ENCODE assay signal across 16 cellular contexts in genomic region chr14:76153919-76154318, GRCh38. TPM values are rescaled to one million over a fixed set of nuclear protein-coding genes. Genes with fewer than 3 reads are reported as not detected.
A peak's percentile ranks its signal among the peaks of the same experiment; 100 is the strongest.
DNase-seq lines count a peak whose midpoint lies in the region; ATAC-seq, FAIRE-seq and TF ChIP-seq lines count a peak whose summit lies in the region.
"Had no signal": no experiment of that assay in that cellular context is flagged by ENCODE, and none has a peak within 500 bp of the region (broad histone marks: within the 10 kb centered on the region; RNA-seq: fewer than 3 reads in every experiment).

No MANE protein-coding gene starts in this region.

- H4K12ac ChIP-seq in trophoblast cell (ENCODE audit: low read depth, low read length) = no peak overlapping the region

- H4K8ac ChIP-seq in trophoblast cell (ENCODE audit: low read depth, low read length) = no peak overlapping the region

- no peak overlapping the region for H2BK5ac ChIP-seq in trophoblast cell (ENCODE audit: low read depth, low read length, poor library complexity)

- H3K23ac ChIP-seq in trophoblast cell (ENCODE audit: low read length) = no peak overlapping the region

- no peak overlapping the region for H3K4me3 ChIP-seq in KMS-11 (IDR thresholded peaks at IDR 0.05; ENCODE audit: insufficient read depth, low read depth, low read length)
- H3K4me3 ChIP-seq in GM12878 = peak overlapping the region; percentile 98
- no peak overlapping the region for H3K4me3 ChIP-seq in trophoblast cell (ENCODE audit: low read depth, low read length)
- H3K4me3 ChIP-seq: upper lobe of left lung had no signal

- no peak overlapping the region for H3K14ac ChIP-seq in trophoblast cell (ENCODE audit: low read length)

- no peak for TF ChIP-seq RAD21 in GM12878 (IDR thresholded peaks at IDR 0.05; ENCODE audit: insufficient read depth, low read depth, low read length)

- H3K18ac ChIP-seq in trophoblast cell (ENCODE audit: low read length) = no peak overlapping the region

- FAIRE-seq in GM12878 (lab: Jason Lieb, UNC) = no peak
- FAIRE-seq: islet of Langerhans had no signal

- H4K91ac ChIP-seq in trophoblast cell (ENCODE audit: low read depth, low read length) = no peak overlapping the region

- H3K4me3 Mint-ChIP-seq in activated CD4-positive, alpha-beta T cell treated with anti-CD3 and anti-CD28 coated beads for 36 hours = peak overlapping the region; percentile 40
- no peak overlapping the region for H3K4me3 Mint-ChIP-seq in stimulated activated naive B cell treated with anti-CD40 and anti-IgM and Interleukin-4, amounts not matched to agents 10 μg/mL and 1 μg/mL and 100 μg/mL, for 72 hours

- intact Hi-C loops in activated CD4-positive, alpha-beta T cell treated with anti-CD3 and anti-CD28 coated beads for 36 hours (cut with DNase I, micrococcal nuclease) = loop anchor here in 1 of 2 experiments (5.0 to 10.0 kb wide), 4 partner anchors 871 to 1303 kb away; partner anchors contain the start of genes AHSA1, CIPC, EIF2B2 and IRF2BPL
- intact Hi-C loops in GM12878 (cut with micrococcal nuclease; ENCODE audit: unreplicated experiment) = loop anchor here (2.0 to 10.0 kb wide), 2 partner anchors 33 to 201 kb away; no protein-coding TSS in a partner anchor

- no peak for TF ChIP-seq POLR2A in GM12878 (IDR thresholded peaks at IDR 0.05; ENCODE audit: low read depth, low read length)

- H3K27ac Mint-ChIP-seq in activated CD4-positive, alpha-beta T cell treated with anti-CD3 and anti-CD28 coated beads for 36 hours = no peak overlapping the region
- no peak overlapping the region for H3K27ac Mint-ChIP-seq in stimulated activated naive B cell treated with anti-CD40 and anti-IgM and Interleukin-4, amounts not matched to agents 10 μg/mL and 1 μg/mL and 100 μg/mL, for 72 hours

- no peak for ATAC-seq in activated CD4-positive, alpha-beta T cell treated with anti-CD3 and anti-CD28 coated beads for 36 hours
- ATAC-seq in GM12878 (no peak), GM18517 (IDR thresholded peaks at IDR 0.05; ENCODE audit: unreplicated experiment) (no peak)
- no peak for ATAC-seq in stimulated activated naive B cell treated with anti-CD40 and anti-IgM and Interleukin-4, amounts not matched to agents 10 μg/mL and 1 μg/mL and 100 μg/mL, for 72 hours (replicated peaks)
- ATAC-seq: Right ventricle myocardium inferior had no signal

- WGBS in GM12878 (ENCODE audit: insufficient coverage, insufficient replicate concordance, low lambda C conversion rate, missing lambda C conversion rate) = 45% methylated on average over 1 of the region's 1 CpG
- no CpG with 5 or more reads among the region's 1 CpG for WGBS in trophoblast cell (ENCODE audit: extremely low coverage, insufficient coverage, insufficient read length)

- H3K4me1 Mint-ChIP-seq in activated CD4-positive, alpha-beta T cell treated with anti-CD3 and anti-CD28 coated beads for 36 hours = peaks cover 65% of the 10 kb centered on the region
- H3K4me1 Mint-ChIP-seq in stimulated activated naive B cell treated with anti-CD40 and anti-IgM and Interleukin-4, amounts not matched to agents 10 μg/mL and 1 μg/mL and 100 μg/mL, for 72 hours = peaks cover 35 to 60% of the 10 kb centered on the region in 2 donors

- H2BK12ac ChIP-seq in trophoblast cell (ENCODE audit: low read length) = no peak overlapping the region

- in situ Hi-C loops in GM12878 (cut with MboI) = no loop called here

- H3K9me3 ChIP-seq in GM12878 (replicated peaks; ENCODE audit: control insufficient read depth, insufficient read depth, low read length) = peaks cover 7% of the 10 kb centered on the region; the same call in 2 of the 3 replicates
- H3K9me3 ChIP-seq in trophoblast cell (ENCODE audit: insufficient read depth, low read depth, low read length) = no peaks in the 10 kb centered on the region

- no peak for DNase-seq in activated CD4-positive, alpha-beta T cell treated with anti-CD3 and anti-CD28 coated beads for 36 hours
- no peak for DNase-seq in activated CD4-positive, alpha-beta T cell treated with anti-CD3 and anti-CD28 coated beads for 48 hours
- DNase-seq in GM12878 (ENCODE audit: low read depth, low spot score) (no peak), trophoblast cell (no peak), dedifferentiated amniotic fluid mesenchymal stem cell (ENCODE audit: extremely low spot score) (no peak)
- no peak for DNase-seq in stimulated activated naive B cell treated with anti-CD40 and anti-IgM and Interleukin-4, amounts not matched to agents 10 μg/mL and 1 μg/mL and 100 μg/mL, for 72 hours
- DNase-seq: ACHN, cortex of kidney, DMS153, foreskin melanocyte, NCI-H524 had no signal

- H3K4ac ChIP-seq in trophoblast cell (ENCODE audit: low read depth, low read length) = peak overlapping the region; percentile 33

- peaks cover 10% of the 10 kb centered on the region for H3K9me3 Mint-ChIP-seq in activated CD4-positive, alpha-beta T cell treated with anti-CD3 and anti-CD28 coated beads for 36 hours (ENCODE audit: low read depth)
- H3K9me3 Mint-ChIP-seq in stimulated activated naive B cell treated with anti-CD40 and anti-IgM and Interleukin-4, amounts not matched to agents 10 μg/mL and 1 μg/mL and 100 μg/mL, for 72 hours = no peaks in the 10 kb centered on the region

- SMC1A ChIA-PET in GM12878 (lab: Charles Lee; ENCODE audit: uncharacterized antibody, unreplicated experiment) = interaction anchor here (1.0 to 9.7 kb wide), 6 partner anchors 8 to 49 kb away, joined by 4 to 116 read pairs (median 22); no protein-coding TSS in a partner anchor

- no TSS peak for BruUV-seq in GM12878 (replicated peaks; lab: Mats Ljungman, UMichigan)

- H3K79me1 ChIP-seq in trophoblast cell (ENCODE audit: low read length) = peaks cover 5% of the 10 kb centered on the region

- no peak overlapping the region for H2AK5ac ChIP-seq in trophoblast cell (ENCODE audit: low read length)

- no peak overlapping the region for H3K9ac ChIP-seq in KMS-11
- H3K9ac ChIP-seq in GM12878 (ENCODE audit: control insufficient read depth, insufficient read depth, low read length) = peak overlapping the region; percentile 15; the same call in 1 of the 2 replicates
- H3K9ac ChIP-seq in trophoblast cell (ENCODE audit: low read length) = no peak overlapping the region

- no peak overlapping the region for H3K27ac ChIP-seq in KMS-11
- peak overlapping the region; percentile 54; the same call in 1 of the 2 replicates for H3K27ac ChIP-seq in GM12878 (ENCODE audit: control insufficient read depth, insufficient read depth)
- H3K27ac ChIP-seq in trophoblast cell (ENCODE audit: low read depth, low read length) = no peak overlapping the region
- H3K27ac ChIP-seq: upper lobe of left lung had no signal

- POLR2A ChIA-PET in activated CD4-positive, alpha-beta T cell treated with anti-CD3 and anti-CD28 coated beads for 36 hours (lab: Charles Lee) = no interaction called here
- POLR2A ChIA-PET in GM12878 (lab: Charles Lee) = interaction anchor here (0.5 to 2.1 kb wide), 5 partner anchors 8 to 158 kb away, joined by 3 to 20 read pairs (median 3); no protein-coding TSS in a partner anchor

- RAD21 ChIA-PET in GM12878 (lab: Charles Lee; ENCODE audit: unreplicated experiment) = interaction anchor here (0.6 to 5.1 kb wide), 6 partner anchors 8 to 199 kb away, joined by 3 to 38 read pairs (median 6); no protein-coding TSS in a partner anchor

- H3K4me2 ChIP-seq in KMS-11 (peak overlapping the region; percentile 97; the same call in 1 of the 2 replicates), GM12878 (ENCODE audit: control insufficient read depth, insufficient read depth) (peak overlapping the region; percentile 82), trophoblast cell (ENCODE audit: low read length) (no peak overlapping the region)

- CTCF ChIA-PET in activated CD4-positive, alpha-beta T cell treated with anti-CD3 and anti-CD28 coated beads for 36 hours (lab: Charles Lee) = interaction anchor here (0.6 to 0.8 kb wide), 2 partner anchors 12 to 21 kb away, joined by 3 read pairs; no protein-coding TSS in a partner anchor
- CTCF ChIA-PET in GM12878 (lab: Yijun Ruan, JAX) = interaction anchor here (0.6 to 5.1 kb wide), 7 partner anchors 12 to 199 kb away, joined by 3 to 34 read pairs (median 4); no protein-coding TSS in a partner anchor

- no peak for TF ChIP-seq CTCF in KMS-11 (conservative IDR thresholded peaks at IDR 0.05; ENCODE audit: low read depth, low read length)
- TF ChIP-seq CTCF in GM12878 (IDR thresholded peaks at IDR 0.05 in 2 of 3, conservative IDR thresholded peaks at IDR 0.05 in 1 of 3; ENCODE audit: control insufficient read depth in 2 of 3, extremely low read depth in 1 of 3, insufficient read depth in 1 of 3, low read depth in 3 of 3, low read length in 3 of 3) = no peak

- H3K4me1 ChIP-seq in KMS-11 (ENCODE audit: low read depth, poor library complexity, severe bottlenecking) (peaks cover 32% of the 10 kb centered on the region), GM12878 (ENCODE audit: control insufficient read depth, insufficient read depth, low read length) (peaks cover 6% of the 10 kb centered on the region; the same call in 1 of the 2 replicates), trophoblast cell (ENCODE audit: control insufficient read depth in 1 of 2, insufficient read depth in 2 of 2, low read length in 2 of 2) (peaks cover 0 to 2% of the 10 kb centered on the region in 2 experiments)

- no peak overlapping the region for H2BK120ac ChIP-seq in trophoblast cell (ENCODE audit: insufficient read depth, low read length, poor library complexity)

- H3K27me3 ChIP-seq in KMS-11 (ENCODE audit: insufficient read depth, low read depth) = no peaks in the 10 kb centered on the region
- H3K27me3 ChIP-seq in GM12878 (replicated peaks in 1 of 2; ENCODE audit: control insufficient read depth in 2 of 2, insufficient read depth in 2 of 2, low read length in 1 of 2) = no peaks in the 10 kb centered on the region
- H3K27me3 ChIP-seq in trophoblast cell (ENCODE audit: insufficient read depth, low read length) = peaks cover 2% of the 10 kb centered on the region
- H3K27me3 ChIP-seq: upper lobe of left lung had no signal

- TF ChIP-seq EP300 in GM12878 (IDR thresholded peaks at IDR 0.05; ENCODE audit: borderline replicate concordance in 1 of 2, control insufficient read depth in 1 of 2, low read depth in 2 of 2, low read length in 2 of 2) = no peak

- H3K36me3 ChIP-seq in KMS-11 (ENCODE audit: insufficient read depth) (peaks cover 5% of the 10 kb centered on the region; the same call in 1 of the 2 replicates), GM12878 (ENCODE audit: control insufficient read depth in 2 of 2, insufficient read depth in 2 of 2, low read length in 1 of 2) (peaks cover 0 to 16% of the 10 kb centered on the region in 2 experiments; a peak in 2 of 4 replicates), trophoblast cell (ENCODE audit: control insufficient read depth in 1 of 2, insufficient read depth in 2 of 2, low read length in 2 of 2) (peaks cover 6 to 8% of the 10 kb centered on the region in 2 experiments)

- no peak overlapping the region for H2AFZ ChIP-seq in KMS-11 (ENCODE audit: low read depth)
- H2AFZ ChIP-seq in GM12878 (ENCODE audit: control insufficient read depth, low read depth, low read length) = no peak overlapping the region
- H2AFZ ChIP-seq in trophoblast cell (ENCODE audit: insufficient read depth, low read length, poor library complexity) = no peak overlapping the region

- peaks cover 61% of the 10 kb centered on the region for H3K79me2 ChIP-seq in KMS-11 (ENCODE audit: insufficient read depth, low read depth)
- H3K79me2 ChIP-seq in GM12878 (ENCODE audit: control insufficient read depth, insufficient read depth, low read length) = peaks cover 70% of the 10 kb centered on the region
- peaks cover 4% of the 10 kb centered on the region for H3K79me2 ChIP-seq in trophoblast cell (ENCODE audit: control insufficient read depth, insufficient read depth, low read length, poor library complexity)

- H4K20me1 ChIP-seq in KMS-11 (ENCODE audit: insufficient read depth) (no peaks in the 10 kb centered on the region), GM12878 (ENCODE audit: control insufficient read depth, insufficient read depth) (no peaks in the 10 kb centered on the region)

- H3K27me3 Mint-ChIP-seq in activated CD4-positive, alpha-beta T cell treated with anti-CD3 and anti-CD28 coated beads for 36 hours = no peaks in the 10 kb centered on the region
- H3K27me3 Mint-ChIP-seq in stimulated activated naive B cell treated with anti-CD40 and anti-IgM and Interleukin-4, amounts not matched to agents 10 μg/mL and 1 μg/mL and 100 μg/mL, for 72 hours = no peaks in the 10 kb centered on the region

- H3K36me3 Mint-ChIP-seq in activated CD4-positive, alpha-beta T cell treated with anti-CD3 and anti-CD28 coated beads for 36 hours (ENCODE audit: low read depth) = peaks cover 46% of the 10 kb centered on the region
- H3K36me3 Mint-ChIP-seq in stimulated activated naive B cell treated with anti-CD40 and anti-IgM and Interleukin-4, amounts not matched to agents 10 μg/mL and 1 μg/mL and 100 μg/mL, for 72 hours = peaks cover 26 to 59% of the 10 kb centered on the region in 2 donors

RNA-seq across cellular contexts. Expression of gene GPATCH2L, which starts 2.2 kb away (rescaled TPM):
- total RNA-seq in activated CD4-positive, alpha-beta T cell treated with anti-CD3 and anti-CD28 coated beads for 36 hours = 10 to 100 TPM; 43.0 to 47.2 TPM
- total RNA-seq in GM12878 (2013; cell fraction: nucleolus; rRNA removed) = 1,448 and 1,558 TPM in 2 replicates
- total RNA-seq in GM12878 (2014; rRNA removed) = 31.7 and 32.9 TPM in 2 replicates
- total RNA-seq in GM12878 (2014; rRNA removed; fragmentation: Illumina TruSeq; extraction: Trizol) = 27.6 and 30.4 TPM in 2 replicates
- total RNA-seq in GM12878 (2021) = 42.6 and 50.9 TPM in 2 replicates
- polyA plus RNA-seq in GM12878 (2011; ENCODE audit: low read depth) = 30.7 TPM
- polyA plus RNA-seq in GM12878 (2011; rRNA removed) = 45.0 and 45.6 TPM in 2 replicates
- 25.7 and 30.3 TPM in 2 replicates for polyA plus RNA-seq in GM12878 (2011; cell fraction: cytosol; rRNA removed)
- polyA plus RNA-seq in GM12878 (2011; cell fraction: nucleus; rRNA removed) = 105 and 112 TPM in 2 replicates
- 29.1 and 43.6 TPM in 2 replicates for polyA plus RNA-seq in GM12878 (2012)
- 20.4 and 24.3 TPM in 2 replicates for polyA plus RNA-seq in GM12878 (2014; fragmentation: Illumina TruSeq; extraction: Trizol)
- 10 to 100 TPM in 1 of 2 experiments, 1 to 10 TPM in 1; 9.1 to 12.9 TPM for polyA plus RNA-seq in GM12878 (2014; fragmentation: Nextera tagmentation; extraction: Ambion mirVana)
- 16.6 and 22.5 TPM in 2 replicates for polyA plus RNA-seq in GM12878 (2014; rRNA removed)
- polyA plus RNA-seq in GM12878 (2016; fragmentation: Nextera tagmentation; extraction: Ambion mirVana) = 10 to 100 TPM; 20.8 to 26.3 TPM
- 93.9 and 121 TPM in 2 replicates for polyA minus RNA-seq in GM12878 (2011; rRNA and poly(A)+ RNA removed)
- 19.6 and 22.5 TPM in 2 replicates for polyA minus RNA-seq in GM12878 (2011; cell fraction: cytosol; rRNA and poly(A)+ RNA removed)
- polyA minus RNA-seq in GM12878 (2011; cell fraction: nucleus; rRNA and poly(A)+ RNA removed) = 154 and 176 TPM in 2 replicates
- 14.4 and 15.2 TPM in 2 replicates for polyA plus RNA-seq in trophoblast cell (2013)
